In the genomic region with DNA sequence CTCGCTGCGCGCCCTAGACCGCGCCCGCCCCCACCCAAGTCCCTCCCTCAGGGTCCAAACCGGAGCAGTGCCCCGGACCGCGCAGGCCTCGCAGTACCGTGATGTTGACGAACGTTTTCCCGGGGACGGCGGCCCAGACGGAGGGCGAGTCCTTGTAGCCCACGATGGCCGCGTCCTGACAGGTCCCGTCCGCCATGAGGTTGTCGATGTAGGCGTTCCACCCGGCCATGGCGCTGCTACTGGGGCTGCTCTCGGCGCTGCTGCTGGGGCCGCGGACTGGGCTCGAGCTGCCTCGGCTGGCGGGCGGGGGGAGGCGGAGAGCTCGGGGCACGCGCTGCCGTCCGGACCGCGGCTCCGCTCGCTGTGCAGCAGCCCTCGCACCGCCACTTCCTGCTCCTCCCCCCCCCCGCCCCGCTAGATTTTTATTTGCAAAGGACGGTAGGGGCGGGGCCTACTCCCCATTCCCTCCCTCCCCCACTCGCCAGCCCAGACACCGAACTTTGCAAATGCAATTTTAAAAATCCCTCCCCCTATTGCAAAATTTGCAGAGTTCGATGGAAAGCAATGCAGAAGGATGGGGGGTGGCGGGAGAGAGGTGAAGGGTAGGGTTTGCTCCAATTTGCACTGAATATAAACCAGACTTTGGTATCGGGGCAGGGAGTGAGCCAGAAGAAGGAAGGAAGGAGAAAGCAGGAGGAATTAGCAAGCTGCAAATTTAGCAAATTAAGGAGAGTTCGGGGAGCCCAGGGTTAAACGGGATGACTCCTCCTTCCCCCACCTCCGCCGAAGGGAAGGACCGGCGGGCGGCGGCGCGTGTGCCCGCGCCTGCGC, we compare ENCODE assay signal across 1 cellular context.
A peak's percentile ranks its signal among the peaks of the same experiment; 100 is the strongest.
TF ChIP-seq lines count a peak whose summit lies in the region.

Gene PFN1 (minus strand): TSS at position 365 of the 831 bp plus-strand sequence. CDS start 136 bp downstream, at position 229.

TF ChIP-seq in HCT116, 20 proteins besides CTCF, POLR2A, EP300 and RAD21 (continued from another document):
- no peak for TF ChIP-seq REST (IDR thresholded peaks at IDR 0.05; ENCODE audit: low read depth)
- no peak for TF ChIP-seq EZH2phosphoT487 (IDR thresholded peaks at IDR 0.05; ENCODE audit: borderline replicate concordance)
- TF ChIP-seq POLR2AphosphoS5 (IDR thresholded peaks at IDR 0.05; ENCODE audit: low read depth, low read length), result peak; percentile 91
